7 cellular contexts compared by ENCODE assay signal in the genomic region with DNA sequence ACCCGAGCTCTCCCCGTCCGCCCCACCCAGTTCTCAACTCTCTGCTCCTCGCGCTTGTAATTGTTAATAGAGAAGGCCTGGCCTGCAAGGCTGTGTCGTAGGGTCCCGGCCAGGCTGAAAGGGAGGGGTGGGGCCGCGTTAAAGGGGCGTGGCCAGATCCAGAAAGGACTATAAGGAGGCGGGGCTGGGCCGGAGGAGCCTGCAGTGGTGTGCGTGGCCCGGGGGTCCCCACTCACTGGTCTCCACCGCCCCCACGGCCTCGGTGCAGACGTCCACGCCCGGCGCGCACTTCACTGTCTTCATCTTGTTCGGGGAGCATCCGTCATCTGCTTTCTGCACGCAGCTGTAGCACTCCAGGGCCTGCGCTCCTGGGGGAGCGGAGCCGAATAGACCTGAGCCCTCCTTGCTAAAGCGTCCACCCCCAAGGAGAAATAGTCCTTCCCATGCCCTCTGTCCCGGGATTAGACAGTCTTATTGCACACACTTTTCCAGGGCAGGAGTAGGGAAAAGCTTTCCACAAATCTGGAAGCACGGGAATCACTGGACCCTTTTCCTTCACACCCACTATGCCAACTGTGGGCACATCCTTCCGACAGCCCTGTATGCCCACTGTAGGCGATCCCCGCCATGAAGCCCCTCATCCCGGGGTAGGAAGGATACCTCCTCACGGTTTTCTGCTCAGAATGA. TPM values are rescaled to one million over a fixed set of nuclear protein-coding genes. Genes with fewer than 3 reads are reported as not detected.
A peak's percentile ranks its signal among the peaks of the same experiment; 100 is the strongest.
DNase-seq lines count a peak whose midpoint lies in the region; ATAC-seq and TF ChIP-seq lines count a peak whose summit lies in the region.

No MANE protein-coding gene starts in this region.

- H3K36me3 ChIP-seq in SK-N-MC (ENCODE audit: insufficient read depth, low read length), result no peaks in the 10 kb centered on the region
- no peaks in the 10 kb centered on the region for H3K36me3 ChIP-seq in mesendoderm (ENCODE audit: control insufficient read depth, insufficient read depth, low read length)

- H3K56ac ChIP-seq in mesendoderm (ENCODE audit: low read length), result no peak overlapping the region

- no peak overlapping the region for H3K27ac ChIP-seq in SK-N-MC
- peak overlapping the region; percentile 74 to 92 for H3K27ac ChIP-seq in coronary artery
- H3K27ac ChIP-seq in mesendoderm (ENCODE audit: low read depth, low read length), result no peak overlapping the region

- H3K9me3 ChIP-seq in SK-N-MC (ENCODE audit: low read depth, low read length), result no peaks in the 10 kb centered on the region

- H2BK5ac ChIP-seq in mesendoderm (ENCODE audit: low read length), result no peak overlapping the region

- no peak for TF ChIP-seq CTCF in coronary artery (IDR thresholded peaks at IDR 0.05)

- H4K5ac ChIP-seq in mesendoderm (ENCODE audit: low read length), result no peak overlapping the region

- no peak overlapping the region for H3K9ac ChIP-seq in SK-N-MC (ENCODE audit: insufficient read length)
- H3K9ac ChIP-seq in mesendoderm (ENCODE audit: low read length), result peak overlapping the region; percentile 27

- no peak overlapping the region for H3K18ac ChIP-seq in mesendoderm (ENCODE audit: low read length)

- DNase-seq in SK-N-MC (ENCODE audit: low read depth, low spot score) (no peak), coronary artery (ENCODE audit: low spot score) (no peak), mesendoderm (no peak), DMS53 treated with DMSO at 0.1 percent for 48 hours (lab: John Stamatoyannopoulos, UW; ENCODE audit: unreplicated experiment) (no peak)
- DNase-seq in stimulated activated naive CD8-positive, alpha-beta T cell treated with anti-CD3 and anti-CD28 coated beads, Interleukin-15, Interleukin-2, amounts not matched to agents 100 U/mL and 50 U/mL, for 24 hours, result peak; percentile 80

- no peaks in the 10 kb centered on the region for H3K79me1 ChIP-seq in mesendoderm (ENCODE audit: low read length)

- H2BK15ac ChIP-seq in mesendoderm (replicated peaks; ENCODE audit: low read depth), result no peak overlapping the region

- WGBS in mesendoderm (ENCODE audit: extremely low coverage, insufficient coverage, low lambda C conversion rate), result no CpG with 5 or more reads among the region's 36 CpGs

- H2AK5ac ChIP-seq in mesendoderm (ENCODE audit: low read length), result no peak overlapping the region

- H3K4me3 ChIP-seq in SK-N-MC, result peak overlapping the region; percentile 89
- peak overlapping the region; percentile 76 for H3K4me3 ChIP-seq in coronary artery
- peak overlapping the region; percentile 8 for H3K4me3 ChIP-seq in mesendoderm (ENCODE audit: low read length)

- no peak overlapping the region for H3K23ac ChIP-seq in mesendoderm (ENCODE audit: low read length)

- no peaks in the 10 kb centered on the region for H3K79me2 ChIP-seq in mesendoderm (ENCODE audit: control insufficient read depth, insufficient read depth, low read length)

- peak overlapping the region; percentile 70 for H3K4me2 ChIP-seq in mesendoderm (ENCODE audit: low read length)

- no peak overlapping the region for H3K4ac ChIP-seq in mesendoderm (ENCODE audit: low read depth, low read length)

- no peaks in the 10 kb centered on the region for H3K27me3 ChIP-seq in mesendoderm (ENCODE audit: insufficient read depth, low read length, poor library complexity)

- H4K8ac ChIP-seq in mesendoderm (ENCODE audit: low read depth, low read length), result no peak overlapping the region

- ATAC-seq in GM19023 (IDR thresholded peaks at IDR 0.05; ENCODE audit: unreplicated experiment), result peak; percentile 38
- peak; percentile 41 for ATAC-seq in HG02885 (IDR thresholded peaks at IDR 0.05; ENCODE audit: poor library complexity, unreplicated experiment)
- peak; percentile 41 for ATAC-seq in stimulated activated naive CD8-positive, alpha-beta T cell treated with anti-CD3 and anti-CD28 coated beads, Interleukin-15, Interleukin-2, amounts not matched to agents 100 U/mL and 50 U/mL, for 24 hours

- peaks cover 2% of the 10 kb centered on the region for H3K4me1 ChIP-seq in mesendoderm (ENCODE audit: control insufficient read depth, low read depth, low read length)

- no peak overlapping the region for H2BK120ac ChIP-seq in mesendoderm (ENCODE audit: low read depth, low read length)

RNA-seq across cellular contexts. Expression of gene LYPD3, which starts 1.2 kb away (rescaled TPM):
- polyA plus RNA-seq in mesendoderm (2013, experiment 1 of 2), result 2.9 TPM
- 2.3 TPM for polyA plus RNA-seq in mesendoderm (2013, experiment 2 of 2)

RNA-seq across cellular contexts. Expression of gene PHLDB3, which starts 40.3 kb away (rescaled TPM):
- polyA plus RNA-seq in mesendoderm (2013, experiment 1 of 2), result 2.3 TPM
- polyA plus RNA-seq in mesendoderm (2013, experiment 2 of 2), result 2.3 TPM

RNA-seq across cellular contexts. Expression of gene TEX101, which starts 49.5 kb away (rescaled TPM):
- polyA plus RNA-seq in mesendoderm (2013, experiment 1 of 2), result 0.46 TPM
- polyA plus RNA-seq in mesendoderm (2013, experiment 2 of 2), result 0.35 TPM

Comparison
In these comparisons a context has a peak if more than half of its experiments do, and no peak if none do; other contexts are left out.
1. H3K27ac ChIP-seq: peak in coronary artery (2 of 2); none in SK-N-MC (single experiment) and mesendoderm (single experiment).
2. H3K4me3 ChIP-seq: peak in every context shown above with its lines; median percentile 89 in SK-N-MC; 76 in coronary artery; 8 in mesendoderm.
3. Peak in every context shown above with its lines, with median percentiles within 50 percentile points of each other: ATAC-seq.